26 cellular contexts compared by ENCODE assay signal in genomic region chr11:60743058-60743457, GRCh38. TPM values are rescaled to one million over a fixed set of nuclear protein-coding genes. Genes with fewer than 3 reads are reported as not detected.
"Had no signal": no experiment of that assay in that cellular context is flagged by ENCODE, and none has a peak within 500 bp of the region (broad histone marks: within the 10 kb centered on the region; RNA-seq: fewer than 3 reads in every experiment).

No MANE protein-coding gene starts in this region.

- H3K27me3 ChIP-seq: SJSA1 had no signal

- H3K27ac ChIP-seq: SJSA1 had no signal

- H3K4me3 Mint-ChIP-seq: activated CD8-positive, alpha-beta T cell treated with anti-CD3 and anti-CD28 coated beads, Interleukin-2, amount 10 ng/mL, durations not matched to agents 7 days and 5 days; activated naive CD4-positive, alpha-beta T cell treated with anti-CD3 and anti-CD28 coated beads, Interleukin-2, amount 50 U/mL, for 24 hours; activated T-cell treated with anti-CD3 and anti-CD28 coated beads, Interleukin-2, amount 50 U/mL, for 24 hours; activated T-helper 1 cell treated with anti-CD3 and anti-CD28 coated beads, Interleukin-12 subunit alpha, Interleukin-12 subunit beta, Interleukin-2, Interleukin-4 antibody, amounts not matched to agents 30 ng/mL and 10 ng/mL and 1 ng/mL, durations not matched to agents 14 hours and 24 hours and 36 hours; T-helper 1 cell treated with Interleukin-12 subunit alpha and Interleukin-12 subunit beta and Interleukin-4 antibody, amounts not matched to agents 30 μg/mL and 1 μg/mL, for 36 hours had no signal

- H3K4me3 ChIP-seq: SJSA1 had no signal

- H3K36me3 Mint-ChIP-seq: activated naive CD4-positive, alpha-beta T cell treated with anti-CD3 and anti-CD28 coated beads, Interleukin-2, amount 50 U/mL, for 24 hours had no signal

- H3K27ac Mint-ChIP-seq: activated CD8-positive, alpha-beta T cell treated with anti-CD3 and anti-CD28 coated beads, Interleukin-2, amount 10 ng/mL, durations not matched to agents 7 days and 5 days; activated T-cell treated with anti-CD3 and anti-CD28 coated beads, Interleukin-2, amount 50 U/mL, for 24 hours; activated T-helper 1 cell treated with anti-CD3 and anti-CD28 coated beads, Interleukin-12 subunit alpha, Interleukin-12 subunit beta, Interleukin-2, Interleukin-4 antibody, amounts not matched to agents 30 ng/mL and 10 ng/mL and 1 ng/mL, durations not matched to agents 14 hours and 24 hours and 36 hours; T-helper 1 cell treated with Interleukin-12 subunit alpha and Interleukin-12 subunit beta and Interleukin-4 antibody, amounts not matched to agents 30 μg/mL and 1 μg/mL, for 36 hours had no signal

- H3K4me1 Mint-ChIP-seq: activated naive CD4-positive, alpha-beta T cell treated with anti-CD3 and anti-CD28 coated beads, Interleukin-2, amount 50 U/mL, for 24 hours had no signal

- H3K9me3 ChIP-seq: SJSA1 had no signal

- DNase-seq: activated CD4-positive, alpha-beta T cell treated with anti-CD3 and anti-CD28 coated beads for 48 hours; activated CD4-positive, alpha-beta T cell treated with anti-CD3 and anti-CD28 coated beads, Interleukin-2, amount 50 U/mL, for 4 hours; activated CD4-positive, CD25-positive, alpha-beta regulatory T cell treated with anti-CD3 and anti-CD28 coated beads, Interleukin-2, amount 50 U/mL, for 72 hours; activated CD8-positive, alpha-beta memory T cell treated with anti-CD3 and anti-CD28 coated beads, Interleukin-2, amount 50 U/mL, for 48 hours; activated CD8-positive, alpha-beta T cell treated with anti-CD3 and anti-CD28 coated beads, Interleukin-2, amount 10 ng/mL, durations not matched to agents 7 days and 5 days; activated effector memory CD4-positive, alpha-beta T cell treated with Interleukin-2 at 50 U/mL for 16 hours; activated naive CD4-positive, alpha-beta T cell; activated T-cell treated with anti-CD3 and anti-CD28 coated beads, Interleukin-2, amount 50 U/mL, for 24 hours; aorta; central memory CD4-positive, alpha-beta T cell; KG1; NCI-H1092; NCI-H1417 treated with DMSO at 0.1 percent for 48 hours; NCI-H187; NCI-H2081; NCI-H510A treated with DMSO at 0.1 percent for 48 hours; NCI-H69; NK-92 treated with Interleukin-12 subunit alpha and Interleukin-12 subunit beta, amount 100 ng/mL, for 24 hours; SHP77 had no signal

- H3K9me3 Mint-ChIP-seq: activated naive CD4-positive, alpha-beta T cell treated with anti-CD3 and anti-CD28 coated beads, Interleukin-2, amount 50 U/mL, for 24 hours; activated T-cell treated with anti-CD3 and anti-CD28 coated beads, Interleukin-2, amount 50 U/mL, for 24 hours had no signal

- H3K36me3 ChIP-seq: SJSA1 had no signal

- ATAC-seq: activated CD8-positive, alpha-beta T cell treated with anti-CD3 and anti-CD28 coated beads, Interleukin-2, amount 10 ng/mL, durations not matched to agents 7 days and 5 days had no signal

- H3K4me1 ChIP-seq: SJSA1 had no signal

RNA-seq across cellular contexts. Expression of gene MS4A15, which starts 13.6 kb away (rescaled TPM):
- total RNA-seq: activated CD8-positive, alpha-beta T cell treated with anti-CD3 and anti-CD28 coated beads, Interleukin-2, amount 10 ng/mL, durations not matched to agents 7 days and 5 days; activated T-helper 1 cell treated with anti-CD3 and anti-CD28 coated beads, Interleukin-12 subunit alpha, Interleukin-12 subunit beta, Interleukin-2, Interleukin-4 antibody, amounts not matched to agents 30 ng/mL and 10 ng/mL and 1 ng/mL, durations not matched to agents 14 hours and 24 hours and 36 hours; aorta; bronchial epithelial cell; LHCN-M2; MCF 10A; SJSA1 had no signal

RNA-seq across cellular contexts. Expression of gene MS4A18, which starts 18.5 kb away (rescaled TPM):
- total RNA-seq: activated CD8-positive, alpha-beta T cell treated with anti-CD3 and anti-CD28 coated beads, Interleukin-2, amount 10 ng/mL, durations not matched to agents 7 days and 5 days; activated T-helper 1 cell treated with anti-CD3 and anti-CD28 coated beads, Interleukin-12 subunit alpha, Interleukin-12 subunit beta, Interleukin-2, Interleukin-4 antibody, amounts not matched to agents 30 ng/mL and 10 ng/mL and 1 ng/mL, durations not matched to agents 14 hours and 24 hours and 36 hours; aorta; bronchial epithelial cell; LHCN-M2; MCF 10A; SJSA1 had no signal
- polyA plus RNA-seq: aorta had no signal

RNA-seq across cellular contexts. Expression of gene MS4A10, which starts 42.1 kb away (rescaled TPM):
- total RNA-seq: activated CD8-positive, alpha-beta T cell treated with anti-CD3 and anti-CD28 coated beads, Interleukin-2, amount 10 ng/mL, durations not matched to agents 7 days and 5 days; activated T-helper 1 cell treated with anti-CD3 and anti-CD28 coated beads, Interleukin-12 subunit alpha, Interleukin-12 subunit beta, Interleukin-2, Interleukin-4 antibody, amounts not matched to agents 30 ng/mL and 10 ng/mL and 1 ng/mL, durations not matched to agents 14 hours and 24 hours and 36 hours; aorta; bronchial epithelial cell; LHCN-M2; MCF 10A; SJSA1 had no signal

RNA-seq across cellular contexts. Expression of gene MS4A8, which starts 43.6 kb away (rescaled TPM):
- total RNA-seq: activated CD8-positive, alpha-beta T cell treated with anti-CD3 and anti-CD28 coated beads, Interleukin-2, amount 10 ng/mL, durations not matched to agents 7 days and 5 days; activated T-helper 1 cell treated with anti-CD3 and anti-CD28 coated beads, Interleukin-12 subunit alpha, Interleukin-12 subunit beta, Interleukin-2, Interleukin-4 antibody, amounts not matched to agents 30 ng/mL and 10 ng/mL and 1 ng/mL, durations not matched to agents 14 hours and 24 hours and 36 hours; aorta; bronchial epithelial cell; LHCN-M2; MCF 10A; SJSA1 had no signal
